In the genomic region with DNA sequence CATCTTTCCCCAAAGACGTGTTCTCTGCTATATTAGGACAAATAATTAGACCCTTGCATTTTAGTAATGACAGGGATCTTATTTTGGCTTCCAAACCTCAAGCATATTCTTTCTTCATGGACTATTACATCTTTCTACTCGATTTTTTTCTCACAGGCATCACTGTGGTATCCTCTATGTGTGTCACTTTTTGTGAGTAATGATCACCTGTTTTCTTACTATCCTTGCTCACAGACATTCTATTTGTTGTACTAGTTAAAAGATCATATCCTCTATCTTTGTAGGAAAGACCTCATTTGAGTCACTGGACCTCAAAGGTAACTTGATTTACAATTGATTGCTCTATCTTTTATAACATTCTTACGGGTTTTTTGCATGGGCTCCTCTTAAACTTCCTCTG, we compare ENCODE assay signal across 27 cellular contexts. TPM values are rescaled to one million over a fixed set of nuclear protein-coding genes. Genes with fewer than 3 reads are reported as not detected.
"Had no signal": no experiment of that assay in that cellular context is flagged by ENCODE, and none has a peak within 500 bp of the region (broad histone marks: within the 10 kb centered on the region; RNA-seq: fewer than 3 reads in every experiment).

No MANE protein-coding gene starts in this region.

- H3K4me1 Mint-ChIP-seq: endodermal cell, immature natural killer cell had no signal

- H3K36me3 Mint-ChIP-seq: immature natural killer cell; memory B cell; naive thymus-derived CD4-positive, alpha-beta T cell had no signal

- H3K4me3 Mint-ChIP-seq: dendritic cell treated with granulocyte-macrophage colony-stimulating factor and Interleukin-4, amounts not matched to agents 40 ng/mL and 50 ng/mL, for 4 days; effector memory CD8-positive, alpha-beta T cell; endodermal cell; immature natural killer cell; memory B cell; naive thymus-derived CD4-positive, alpha-beta T cell had no signal

- H3K9me3 Mint-ChIP-seq: dendritic cell treated with granulocyte-macrophage colony-stimulating factor and Interleukin-4, amounts not matched to agents 40 ng/mL and 50 ng/mL, for 4 days; effector memory CD8-positive, alpha-beta T cell; endodermal cell; immature natural killer cell; memory B cell had no signal

- DNase-seq: colonic mucosa; cortex of kidney; effector CD8-positive, alpha-beta T cell; effector memory CD8-positive, alpha-beta T cell; endodermal cell; erythroblast; esophagus squamous epithelium; foreskin fibroblast; heart left ventricle; hypothalamus; immature natural killer cell; islet precursor cell; kidney; kidney glomerular epithelial cell; left cardiac atrium; left lung; left ventricle myocardium superior; lower lobe of right lung; mesendoderm; midbrain; naive thymus-derived CD4-positive, alpha-beta T cell had no signal

- H3K27ac Mint-ChIP-seq: dendritic cell treated with granulocyte-macrophage colony-stimulating factor and Interleukin-4, amounts not matched to agents 40 ng/mL and 50 ng/mL, for 4 days; effector memory CD8-positive, alpha-beta T cell; endodermal cell; immature natural killer cell; memory B cell; naive thymus-derived CD4-positive, alpha-beta T cell had no signal

- ATAC-seq: effector memory CD8-positive, alpha-beta T cell; esophagus mucosa; gastroesophageal sphincter; heart left ventricle; left cardiac atrium; left lung; left ventricle myocardium superior; lower lobe of right lung; naive thymus-derived CD4-positive, alpha-beta T cell had no signal

RNA-seq across cellular contexts. Expression of gene C3orf80, which starts 6.8 kb away (rescaled TPM):
- total RNA-seq: dermis microvascular lymphatic vessel endothelial cell, lung microvascular endothelial cell had no signal
- polyA plus RNA-seq: immature natural killer cell; naive thymus-derived CD4-positive, alpha-beta T cell had no signal
